In genomic region chr14:99247772-99248171, GRCh38 we compare ENCODE assay signal across 19 cellular contexts. TPM values are rescaled to one million over a fixed set of nuclear protein-coding genes. Genes with fewer than 3 reads are reported as not detected.
A peak's percentile ranks its signal among the peaks of the same experiment; 100 is the strongest.
DNase-seq lines count a peak whose midpoint lies in the region; ATAC-seq, FAIRE-seq and TF ChIP-seq lines count a peak whose summit lies in the region.
"Had no signal": no experiment of that assay in that cellular context is flagged by ENCODE, and none has a peak within 500 bp of the region (broad histone marks: within the 10 kb centered on the region; RNA-seq: fewer than 3 reads in every experiment).

No MANE protein-coding gene starts in this region.

- H3K27me3 Mint-ChIP-seq in activated naive CD4-positive, alpha-beta T cell treated with anti-CD3 and anti-CD28 coated beads, Interleukin-2, amount 10 ng/mL, durations not matched to agents 7 days and 5 days: no peaks in the 10 kb centered on the region
- H3K27me3 Mint-ChIP-seq in activated T-cell treated with anti-CD3 and anti-CD28 coated beads, Interleukin-2, amount 50 U/mL, for 4 hours (ENCODE audit: low read depth): no peaks in the 10 kb centered on the region
- peaks cover 25% of the 10 kb centered on the region for H3K27me3 Mint-ChIP-seq in type B pancreatic cell

- peaks cover 93% of the 10 kb centered on the region for H3K79me2 ChIP-seq in keratinocyte (ENCODE audit: control insufficient read depth, insufficient read depth, low read length)
- H3K79me2 ChIP-seq: parathyroid adenoma had no signal

- peak overlapping the region; percentile 92 for H3K27ac ChIP-seq in keratinocyte (ENCODE audit: control insufficient read depth, insufficient read depth, low read length)
- H3K27ac ChIP-seq: HL-60, parathyroid adenoma had no signal

- H3K4me1 ChIP-seq in keratinocyte (ENCODE audit: control insufficient read depth, extremely low read depth, insufficient read depth, low read length): peaks cover 70% of the 10 kb centered on the region
- H3K4me1 ChIP-seq: parathyroid adenoma had no signal

- no peak for FAIRE-seq in keratinocyte (lab: Jason Lieb, UNC)
- FAIRE-seq: D721Med had no signal

- dilution Hi-C loops in keratinocyte (cut with MboI; ENCODE audit: extremely low pct_ligation_motif_present, low sequenced_read_pairs): no loop called here

- H3K27me3 ChIP-seq in keratinocyte (ENCODE audit: control insufficient read depth, extremely low read depth, insufficient read depth, low read length): no peaks in the 10 kb centered on the region

- H3K4me2 ChIP-seq in keratinocyte (ENCODE audit: control insufficient read depth, extremely low read depth, insufficient read depth, low read depth, low read length): peak overlapping the region; percentile 99

- DNase-seq in activated naive CD4-positive, alpha-beta T cell treated with anti-CD3 and anti-CD28 coated beads, Interleukin-2, amount 10 ng/mL, durations not matched to agents 7 days and 5 days: no peak
- no peak for DNase-seq in activated naive CD4-positive, alpha-beta T cell treated with Interleukin-2 at 50 U/mL for 16 hours
- DNase-seq in activated T-cell treated with anti-CD3 and anti-CD28 coated beads, Interleukin-2, amount 50 U/mL, for 4 hours: no peak
- DNase-seq in keratinocyte (ENCODE audit: low read depth, low spot score) (no peak), type B pancreatic cell (ENCODE audit: extremely low spot score, unreplicated experiment) (no peak), GM10248 (ENCODE audit: extremely low spot score) (no peak)
- DNase-seq: activated CD4-positive, CD25-positive, alpha-beta regulatory T cell treated with anti-CD3 and anti-CD28 coated beads, Interleukin-2, amount 50 U/mL, for 72 hours; activated effector memory CD4-positive, alpha-beta T cell treated with Interleukin-2 at 50 U/mL for 16 hours; KG1; NCI-H1092 treated with DMSO at 0.1 percent for 48 hours; NCI-H2171; NCI-H82 had no signal

- peak overlapping the region; percentile 97 for H3K27ac Mint-ChIP-seq in activated naive CD4-positive, alpha-beta T cell treated with anti-CD3 and anti-CD28 coated beads, Interleukin-2, amount 10 ng/mL, durations not matched to agents 7 days and 5 days
- H3K27ac Mint-ChIP-seq in type B pancreatic cell: peak overlapping the region; percentile 72
- H3K27ac Mint-ChIP-seq: mesothelial cell of epicardium had no signal

- H4K20me1 ChIP-seq in keratinocyte (ENCODE audit: control insufficient read depth, extremely low read depth, insufficient read depth, low read length): no peaks in the 10 kb centered on the region

- no peaks in the 10 kb centered on the region for H3K9me3 Mint-ChIP-seq in activated naive CD4-positive, alpha-beta T cell treated with anti-CD3 and anti-CD28 coated beads, Interleukin-2, amount 10 ng/mL, durations not matched to agents 7 days and 5 days
- no peaks in the 10 kb centered on the region for H3K9me3 Mint-ChIP-seq in activated T-cell treated with anti-CD3 and anti-CD28 coated beads, Interleukin-2, amount 50 U/mL, for 4 hours
- no peaks in the 10 kb centered on the region for H3K9me3 Mint-ChIP-seq in type B pancreatic cell
- H3K9me3 Mint-ChIP-seq: mesothelial cell of epicardium had no signal

- peaks cover 0 to 5% of the 10 kb centered on the region in 2 experiments for H3K36me3 ChIP-seq in keratinocyte (ENCODE audit: control insufficient read depth in 2 of 2, extremely low read depth in 1 of 2, insufficient read depth in 2 of 2, low read length in 2 of 2)

- peaks cover 86% of the 10 kb centered on the region for H3K4me1 Mint-ChIP-seq in activated naive CD4-positive, alpha-beta T cell treated with anti-CD3 and anti-CD28 coated beads, Interleukin-2, amount 10 ng/mL, durations not matched to agents 7 days and 5 days
- peaks cover 81% of the 10 kb centered on the region for H3K4me1 Mint-ChIP-seq in activated T-cell treated with anti-CD3 and anti-CD28 coated beads, Interleukin-2, amount 50 U/mL, for 4 hours (ENCODE audit: low read depth)
- H3K4me1 Mint-ChIP-seq in type B pancreatic cell (ENCODE audit: unreplicated experiment): peaks cover 54% of the 10 kb centered on the region

- peak overlapping the region; percentile 81 for H3K4me3 Mint-ChIP-seq in activated naive CD4-positive, alpha-beta T cell treated with anti-CD3 and anti-CD28 coated beads, Interleukin-2, amount 10 ng/mL, durations not matched to agents 7 days and 5 days
- peak overlapping the region; percentile 79 for H3K4me3 Mint-ChIP-seq in activated T-cell treated with anti-CD3 and anti-CD28 coated beads, Interleukin-2, amount 50 U/mL, for 4 hours
- peak overlapping the region; percentile 67 for H3K4me3 Mint-ChIP-seq in type B pancreatic cell

- H3K9me1 ChIP-seq in keratinocyte (ENCODE audit: control insufficient read depth, extremely low read depth, insufficient read depth, low read length): no peaks in the 10 kb centered on the region

- no peak for ATAC-seq in activated T-cell treated with anti-CD3 and anti-CD28 coated beads, Interleukin-2, amount 50 U/mL, for 4 hours
- ATAC-seq in GM18861 (IDR thresholded peaks at IDR 0.05; ENCODE audit: unreplicated experiment) (no peak), GM18907 (IDR thresholded peaks at IDR 0.05; ENCODE audit: unreplicated experiment) (no peak)
- ATAC-seq: Panc1 had no signal

- H3K4me3 ChIP-seq in keratinocyte (ENCODE audit: control insufficient read depth in 2 of 3, extremely low read depth in 1 of 3, insufficient read depth in 2 of 3, low read depth in 1 of 3, low read length in 3 of 3): no peak overlapping the region

- CTCF ChIA-PET in activated naive CD4-positive, alpha-beta T cell treated with anti-CD3 and anti-CD28 coated beads, Interleukin-2, amount 10 ng/mL, durations not matched to agents 7 days and 5 days (lab: Charles Lee): interaction anchor here (0.8 to 8.9 kb wide), 2 partner anchors 19 kb away, joined by 3 to 65 read pairs; no protein-coding TSS in a partner anchor
- CTCF ChIA-PET in GM10248 (lab: Yijun Ruan, JAX): no interaction called here

- POLR2A ChIA-PET in GM10248 (lab: Yijun Ruan, JAX): no interaction called here

- TF ChIP-seq CTCF in keratinocyte (optimal IDR thresholded peaks at IDR 0.05 in 1 of 3, IDR thresholded peaks at IDR 0.05 in 1 of 3, conservative IDR thresholded peaks at IDR 0.05 in 1 of 3; ENCODE audit: extremely low read depth in 1 of 3, insufficient read depth in 2 of 3, low read length in 3 of 3) (no peak), type B pancreatic cell (conservative IDR thresholded peaks at IDR 0.05) (no peak), GM10248 (IDR thresholded peaks at IDR 0.05; ENCODE audit: control extremely low read depth, extremely low read depth, low read depth, missing control alignments) (no peak)

- peaks cover 74% of the 10 kb centered on the region for H3K36me3 Mint-ChIP-seq in activated naive CD4-positive, alpha-beta T cell treated with anti-CD3 and anti-CD28 coated beads, Interleukin-2, amount 10 ng/mL, durations not matched to agents 7 days and 5 days
- peaks cover 15% of the 10 kb centered on the region for H3K36me3 Mint-ChIP-seq in activated T-cell treated with anti-CD3 and anti-CD28 coated beads, Interleukin-2, amount 50 U/mL, for 4 hours (ENCODE audit: insufficient read depth)
- H3K36me3 Mint-ChIP-seq in type B pancreatic cell: peaks cover 3% of the 10 kb centered on the region
- H3K36me3 Mint-ChIP-seq: mesothelial cell of epicardium had no signal

- no peak overlapping the region for H3K9ac ChIP-seq in keratinocyte (ENCODE audit: control insufficient read depth, extremely low read depth, insufficient read depth, low read length)
- H3K9ac ChIP-seq: parathyroid adenoma had no signal

- H3K9me3 ChIP-seq in keratinocyte (ENCODE audit: control insufficient read depth, low read depth, low read length): no peaks in the 10 kb centered on the region

- H2AFZ ChIP-seq in keratinocyte (ENCODE audit: control insufficient read depth, low read length): no peak overlapping the region
- H2AFZ ChIP-seq: parathyroid adenoma had no signal

RNA-seq across cellular contexts. Expression of gene BCL11B, which starts 24.2 kb away (rescaled TPM):
- 10 to 100 TPM; 54.6 to 64.6 (median 62.4) TPM for total RNA-seq in activated T-cell treated with anti-CD3 and anti-CD28 coated beads, Interleukin-2, amount 50 U/mL, for 4 hours
- polyA plus RNA-seq in keratinocyte: 3.6 to 6.4 TPM (median 5.2 TPM) in 3 replicates
- 2.3 TPM for polyA plus RNA-seq in keratinocyte (2011; ENCODE audit: low read depth)
- 2.6 and 3.0 TPM in 2 replicates for polyA plus RNA-seq in keratinocyte (2011; cell fraction: cytosol; rRNA removed)
- 10.9 and 11.1 TPM in 2 replicates for polyA plus RNA-seq in keratinocyte (2011; cell fraction: nucleus; rRNA removed)
- 3.9 and 7.8 TPM in 2 replicates for polyA plus RNA-seq in keratinocyte (2012; ENCODE audit: low replicate concordance)
- polyA minus RNA-seq in keratinocyte: 6.5 to 9.3 TPM (median 8.7 TPM) in 3 replicates
- polyA minus RNA-seq in keratinocyte (2011; cell fraction: cytosol; rRNA and poly(A)+ RNA removed): 9.4 TPM
- polyA minus RNA-seq in keratinocyte (2011; cell fraction: nucleus; rRNA and poly(A)+ RNA removed): 17.1 and 20.4 TPM in 2 replicates
- 11.4 and 32.0 TPM in 2 replicates for total RNA-seq in type B pancreatic cell (ENCODE audit: low replicate concordance)
